8 cellular contexts compared by ENCODE assay signal in the genomic region with DNA sequence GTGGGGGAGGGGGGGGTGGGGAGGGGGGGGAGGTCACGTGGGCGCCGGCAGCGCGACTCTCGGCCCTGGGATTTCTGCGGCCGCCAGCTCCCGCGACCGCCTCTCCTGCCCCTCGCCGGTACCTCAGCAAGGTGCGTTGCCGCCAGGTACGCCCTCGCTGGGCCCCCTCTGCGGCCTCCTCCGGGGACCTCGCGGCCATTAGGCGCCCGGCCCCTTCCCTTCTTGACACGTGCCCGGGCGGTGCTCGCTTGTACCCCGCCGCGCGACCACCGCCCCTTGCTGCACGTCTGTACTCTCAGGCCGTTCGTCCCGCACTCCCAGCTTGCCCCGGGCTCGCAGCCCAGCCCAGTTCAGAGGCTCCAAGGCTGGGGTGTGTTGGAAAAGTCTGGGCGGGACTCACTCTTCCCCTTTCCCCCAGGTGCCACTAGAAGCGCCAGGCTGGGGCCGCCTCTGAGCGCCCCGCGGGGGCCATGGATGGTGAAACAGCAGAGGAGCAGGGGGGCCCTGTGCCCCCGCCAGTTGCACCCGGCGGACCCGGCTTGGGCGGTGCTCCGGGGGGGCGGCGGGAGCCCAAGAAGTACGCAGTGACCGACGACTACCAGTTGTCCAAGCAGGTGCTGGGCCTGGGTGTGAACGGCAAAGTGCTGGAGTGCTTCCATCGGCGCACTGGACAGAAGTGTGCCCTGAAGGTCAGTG. TPM values are rescaled to one million over a fixed set of nuclear protein-coding genes. Genes with fewer than 3 reads are reported as not detected.
DNase-seq lines count a peak whose midpoint lies in the region; ATAC-seq and TF ChIP-seq lines count a peak whose summit lies in the region.

A gene (plus strand): TSS at position 56 of the 696 bp plus-strand sequence. CDS start 415 bp downstream, at position 471.

- peak within 1 kb of the TSS; percentile 92 for H3K4me3 Mint-ChIP-seq in activated T-cell treated with anti-CD3 and anti-CD28 coated beads, Interleukin-2, amount 50 U/mL, for 24 hours
- H3K4me3 Mint-ChIP-seq in brain, result peak within 1 kb of the TSS; percentile 85 to 92 (median 87)
- peak within 1 kb of the TSS; percentile 93 for H3K4me3 Mint-ChIP-seq in stimulated activated naive CD8-positive, alpha-beta T cell treated with anti-CD3 and anti-CD28 coated beads, Interleukin-15, Interleukin-2, amounts not matched to agents 100 ng/mL and 50 ng/mL, for 24 hours

- H3K9ac ChIP-seq in OCI-LY1 (ENCODE audit: low read length), result peak within 1 kb of the TSS; percentile 79

- H3K79me2 ChIP-seq in OCI-LY1 (ENCODE audit: insufficient read depth, low read length), result no peaks in the 10 kb centered on the region

- H3K27me3 ChIP-seq in OCI-LY1 (ENCODE audit: insufficient read depth, low read length) (no peaks in the 10 kb centered on the region), kidney epithelial cell (ENCODE audit: control insufficient read depth, insufficient read depth, low read length) (peaks cover 8% of the 10 kb centered on the region)

- no peak for TF ChIP-seq CTCF in OCI-LY1 (IDR thresholded peaks at IDR 0.05; ENCODE audit: low read length)
- TF ChIP-seq CTCF in brain (conservative IDR thresholded peaks at IDR 0.05), result no peak
- TF ChIP-seq CTCF in kidney epithelial cell (IDR thresholded peaks at IDR 0.05; ENCODE audit: insufficient read depth, low read length, poor library complexity, severe bottlenecking), result no peak

- H3K4me3 ChIP-seq in OCI-LY1 (ENCODE audit: low read depth, low read length, poor library complexity, severe bottlenecking), result peak within 1 kb of the TSS; percentile 80
- H3K4me3 ChIP-seq in kidney epithelial cell (ENCODE audit: low read depth, low read length), result peak within 1 kb of the TSS; percentile 76

- H3K36me3 ChIP-seq in OCI-LY1 (ENCODE audit: insufficient read depth, low read length) (no peaks in the 10 kb centered on the region), kidney epithelial cell (ENCODE audit: control insufficient read depth, insufficient read depth, low read length) (no peaks in the 10 kb centered on the region)

- ATAC-seq in HG02884 (IDR thresholded peaks at IDR 0.05; ENCODE audit: unreplicated experiment), result peak; percentile 7

- no peaks in the 10 kb centered on the region for H4K20me1 ChIP-seq in OCI-LY1 (ENCODE audit: insufficient read depth, low read length)

- peak within 1 kb of the TSS; percentile 93 for H3K27ac Mint-ChIP-seq in activated T-cell treated with anti-CD3 and anti-CD28 coated beads, Interleukin-2, amount 50 U/mL, for 24 hours
- peak within 1 kb of the TSS; percentile 35 to 93 (median 82) for H3K27ac Mint-ChIP-seq in brain
- peak within 1 kb of the TSS; percentile 93 for H3K27ac Mint-ChIP-seq in stimulated activated naive CD8-positive, alpha-beta T cell treated with anti-CD3 and anti-CD28 coated beads, Interleukin-15, Interleukin-2, amounts not matched to agents 100 ng/mL and 50 ng/mL, for 24 hours

- H3K36me3 Mint-ChIP-seq in activated T-cell treated with anti-CD3 and anti-CD28 coated beads, Interleukin-2, amount 50 U/mL, for 24 hours (ENCODE audit: low read depth), result peaks cover 80% of the 10 kb centered on the region
- H3K36me3 Mint-ChIP-seq in brain, result no peaks in the 10 kb centered on the region
- peaks cover 35% of the 10 kb centered on the region for H3K36me3 Mint-ChIP-seq in stimulated activated naive CD8-positive, alpha-beta T cell treated with anti-CD3 and anti-CD28 coated beads, Interleukin-15, Interleukin-2, amounts not matched to agents 100 ng/mL and 50 ng/mL, for 24 hours (ENCODE audit: low read depth)

- no peaks in the 10 kb centered on the region for H3F3A ChIP-seq in OCI-LY1 (ENCODE audit: insufficient read depth, low read length)

- DNase-seq in activated T-cell treated with anti-CD3 and anti-CD28 coated beads, Interleukin-2, amount 50 U/mL, for 24 hours, result no peak
- DNase-seq in activated T-cell treated with anti-CD3 and anti-CD28 coated beads for 4 hours, result no peak
- no peak for DNase-seq in kidney epithelial cell (ENCODE audit: low read depth)
- no peak for DNase-seq in NCI-H1092 (lab: John Stamatoyannopoulos, UW)

- peak within 1 kb of the TSS; percentile 68; the same call in 1 of the 2 replicates for H2AFZ ChIP-seq in OCI-LY1 (ENCODE audit: low read length)

- no peaks in the 10 kb centered on the region for H3K27me3 Mint-ChIP-seq in activated T-cell treated with anti-CD3 and anti-CD28 coated beads, Interleukin-2, amount 50 U/mL, for 24 hours
- H3K27me3 Mint-ChIP-seq in brain, result peaks cover 10% of the 10 kb centered on the region
- no peaks in the 10 kb centered on the region for H3K27me3 Mint-ChIP-seq in stimulated activated naive CD8-positive, alpha-beta T cell treated with anti-CD3 and anti-CD28 coated beads, Interleukin-15, Interleukin-2, amounts not matched to agents 100 ng/mL and 50 ng/mL, for 24 hours

- peak within 1 kb of the TSS; percentile 24 for H3K27ac ChIP-seq in OCI-LY1 (ENCODE audit: low read depth, low read length, poor library complexity, severe bottlenecking)

- peaks cover 68% of the 10 kb centered on the region for H3K4me1 Mint-ChIP-seq in activated T-cell treated with anti-CD3 and anti-CD28 coated beads, Interleukin-2, amount 50 U/mL, for 24 hours (ENCODE audit: low read depth)
- peaks cover 52% of the 10 kb centered on the region for H3K4me1 Mint-ChIP-seq in brain
- peaks cover 73% of the 10 kb centered on the region for H3K4me1 Mint-ChIP-seq in stimulated activated naive CD8-positive, alpha-beta T cell treated with anti-CD3 and anti-CD28 coated beads, Interleukin-15, Interleukin-2, amounts not matched to agents 100 ng/mL and 50 ng/mL, for 24 hours (ENCODE audit: low read depth)

- peak within 1 kb of the TSS; percentile 98 for H3K4me2 ChIP-seq in OCI-LY1 (ENCODE audit: low read length)

- H3K9me3 ChIP-seq in OCI-LY1 (ENCODE audit: low read length), result no peaks in the 10 kb centered on the region

- H3K9me3 Mint-ChIP-seq in activated T-cell treated with anti-CD3 and anti-CD28 coated beads, Interleukin-2, amount 50 U/mL, for 24 hours, result no peaks in the 10 kb centered on the region
- peaks cover 0 to under 1% (median 0%) of the 10 kb centered on the region in 5 experiments for H3K9me3 Mint-ChIP-seq in brain
- H3K9me3 Mint-ChIP-seq in stimulated activated naive CD8-positive, alpha-beta T cell treated with anti-CD3 and anti-CD28 coated beads, Interleukin-15, Interleukin-2, amounts not matched to agents 100 ng/mL and 50 ng/mL, for 24 hours, result no peaks in the 10 kb centered on the region

- peaks cover 19% of the 10 kb centered on the region for H3K4me1 ChIP-seq in OCI-LY1 (ENCODE audit: insufficient read depth, low read length, severe bottlenecking)

- no peaks in the 10 kb centered on the region for H3K9me2 ChIP-seq in OCI-LY1 (ENCODE audit: low read depth, low read length)

RNA-seq across cellular contexts. Expression of the gene that starts here (rescaled TPM):
- polyA plus RNA-seq in brain (ENCODE audit: insufficient read depth, low read depth, low replicate concordance), result 11.5 TPM
- total RNA-seq in kidney epithelial cell, result 61.1 and 66.2 TPM in 2 replicates
